ENCODE assay signal across 8 cellular contexts in the genomic region with DNA sequence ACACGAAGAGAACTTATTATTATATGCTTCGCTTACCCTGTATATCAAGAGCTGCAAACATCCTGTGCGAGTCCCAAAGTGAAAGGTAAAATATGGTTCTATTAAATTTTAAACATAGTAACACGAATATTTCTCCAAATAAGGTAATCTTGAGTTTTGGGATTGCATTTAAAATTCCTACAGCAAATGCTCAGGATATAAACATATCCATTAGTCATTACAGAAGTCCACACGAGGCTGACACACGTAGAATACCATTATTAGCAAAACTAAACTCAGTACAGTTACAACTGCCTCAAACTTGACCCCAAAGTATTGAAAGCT. TPM values are rescaled to one million over a fixed set of nuclear protein-coding genes. Genes with fewer than 3 reads are reported as not detected.
A peak's percentile ranks its signal among the peaks of the same experiment; 100 is the strongest.
DNase-seq lines count a peak whose midpoint lies in the region; ATAC-seq and TF ChIP-seq lines count a peak whose summit lies in the region.

No MANE protein-coding gene starts in this region.

- H3K9me3 ChIP-seq in ascending aorta (no peaks in the 10 kb centered on the region), muscle layer of colon (ENCODE audit: low read length) (no peaks in the 10 kb centered on the region)

- H3K4me3 ChIP-seq in ascending aorta (peak overlapping the region; percentile 67 to 76), muscle layer of colon (ENCODE audit: low read depth in 1 of 2, low read length in 2 of 2) (peak overlapping the region; percentile 33 to 79)

- H3K27me3 ChIP-seq in ascending aorta (no peaks in the 10 kb centered on the region), muscle layer of colon (ENCODE audit: control insufficient read depth in 1 of 2, insufficient read depth in 2 of 2, low read length in 2 of 2) (no peaks in the 10 kb centered on the region)

- H3K9ac ChIP-seq in muscle layer of colon (ENCODE audit: low read length) = peak overlapping the region; percentile 55

- DNase-seq in ascending aorta (ENCODE audit: low spot score in 2 of 2) (no peak), posterior cingulate gyrus (no peak), NCI-H2196 treated with DMSO at 0.1 percent for 48 hours (lab: John Stamatoyannopoulos, UW; ENCODE audit: unreplicated experiment) (no peak), kidney tubule cell (ENCODE audit: low spot score) (no peak)
- DNase-seq in activated effector memory CD4-positive, alpha-beta T cell treated with anti-CD3 and anti-CD28 coated beads, Interleukin-2, amount 50 U/mL, for 16 hours = no peak

- H3K27ac ChIP-seq in ascending aorta = peak overlapping the region; percentile 86 to 93
- H3K27ac ChIP-seq in muscle layer of colon (ENCODE audit: low read depth, low read length) = peak overlapping the region; percentile 92

- H3K36me3 ChIP-seq in ascending aorta (no peaks in the 10 kb centered on the region), muscle layer of colon (ENCODE audit: insufficient read depth, low read length) (no peaks in the 10 kb centered on the region)

- H3K4me1 ChIP-seq in ascending aorta (peaks cover 0 to 6% of the 10 kb centered on the region in 2 donors), muscle layer of colon (ENCODE audit: insufficient read depth, low read length) (peaks cover 30% of the 10 kb centered on the region)

- intact Hi-C loops in ascending aorta (cut with DNase I) (loop anchor here (5.0 to 10.0 kb wide), 4 partner anchors 46 to 826 kb away; partner anchors contain the start of gene TGFB2), posterior cingulate gyrus (cut with DNase I) (loop anchor here (5.0 kb wide), 2 partner anchors 826 to 1099 kb away; partner anchors contain the start of genes RAB3GAP2 and TGFB2)

- no peak for TF ChIP-seq CTCF in ascending aorta (IDR thresholded peaks at IDR 0.05)

- ATAC-seq in GM18870 (IDR thresholded peaks at IDR 0.05; ENCODE audit: unreplicated experiment) (peak; percentile 55), HG03135 (IDR thresholded peaks at IDR 0.05; ENCODE audit: unreplicated experiment) (peak; percentile 1)

RNA-seq across cellular contexts. Expression of gene LYPLAL1, which starts 0.3 kb away (rescaled TPM):
- 27.5 TPM for total RNA-seq in ascending aorta
